ENCODE assay signal across 9 cellular contexts in genomic region chr9:38621434-38622082, GRCh38. TPM values are rescaled to one million over a fixed set of nuclear protein-coding genes. Genes with fewer than 3 reads are reported as not detected.
DNase-seq lines count a peak whose midpoint lies in the region; ATAC-seq and TF ChIP-seq lines count a peak whose summit lies in the region.
"Had no signal": no experiment of that assay in that cellular context is flagged by ENCODE, and none has a peak within 500 bp of the region (broad histone marks: within the 10 kb centered on the region; RNA-seq: fewer than 3 reads in every experiment).

No MANE protein-coding gene starts in this region.

- no peaks in the 10 kb centered on the region; the same call in 1 of the 2 replicates for H3K4me1 ChIP-seq in iPS DF 6.9 (ENCODE audit: control insufficient read depth, insufficient read depth, low read length)
- H3K4me1 ChIP-seq in spleen = peaks cover 21 to 40% (median 32%) of the 10 kb centered on the region in 6 donors

- TF ChIP-seq CTCF in spleen (IDR thresholded peaks at IDR 0.05 in 8 of 11, conservative IDR thresholded peaks at IDR 0.05 in 3 of 11) = no peak

- H3K27me3 ChIP-seq in iPS DF 6.9 (ENCODE audit: control insufficient read depth, insufficient read depth, low read length) = peaks cover 8% of the 10 kb centered on the region; the same call in 1 of the 2 replicates
- peaks cover 8 to 89% (median 56%) of the 10 kb centered on the region in 7 donors for H3K27me3 ChIP-seq in spleen (replicated peaks in 1 of 7)

- H3K36me3 ChIP-seq in iPS DF 6.9 (ENCODE audit: control insufficient read depth, insufficient read depth, low read length) (no peaks in the 10 kb centered on the region), spleen (no peaks in the 10 kb centered on the region)

- H3K27ac ChIP-seq in iPS DF 6.9 (ENCODE audit: low read length) (no peak overlapping the region), spleen (peak overlapping the region in 3 of 8 donors; percentile 36 to 45 (median 37))

- TF ChIP-seq POLR2A in spleen (IDR thresholded peaks at IDR 0.05) = no peak

- H3K9me3 ChIP-seq in iPS DF 6.9 (ENCODE audit: control insufficient read depth, insufficient read depth, low read length) (no peaks in the 10 kb centered on the region), spleen (peaks cover 0 to 31% (median 23%) of the 10 kb centered on the region in 8 donors)

- WGBS in iPS DF 6.9 (ENCODE audit: insufficient coverage, insufficient read length) = no CpG with 5 or more reads among the region's 50 CpGs
- WGBS in spleen, 5 donors = 1 to 3% (median 2%) methylated on average over 18 to 50 of the region's 50 CpGs

- peak; percentile 31 for ATAC-seq in GM21786 (IDR thresholded peaks at IDR 0.05; ENCODE audit: unreplicated experiment)

- H3K4me3 ChIP-seq in iPS DF 6.9 (ENCODE audit: low read length) (peak overlapping the region; percentile 75; the same call in 1 of the 2 replicates), spleen (peak overlapping the region; percentile 43 to 79 (median 55))

- peak; percentile 37 for DNase-seq in CD1c-positive myeloid dendritic cell (ENCODE audit: extremely low spot score)
- DNase-seq in NCI-H748 treated with DMSO at 0.1 percent for 48 hours (lab: John Stamatoyannopoulos, UW) = peak; percentile 13
- peak; percentile 54 for DNase-seq in activated naive CD4-positive, alpha-beta T cell treated with Interleukin-2 at 50 U/mL for 16 hours
- no peak for DNase-seq in iPS DF 6.9 (ENCODE audit: low read depth, low spot score)
- peak; percentile 86 for DNase-seq in spleen
- no peak for DNase-seq in hepatic stellate cell (ENCODE audit: low spot score)
- DNase-seq in GM19238 (ENCODE audit: insufficient read length, low spot score) = no peak

- intact Hi-C loops in spleen (cut with DNase I; ENCODE audit: low total_unique reads) = no loop called here

RNA-seq across cellular contexts. Expression of gene ANKRD18A, which starts 1.2 kb away (rescaled TPM):
- 1 to 10 TPM in 4 of 7 donors, under 1 TPM in 3; 0.27 to 3.4 (median 1.5) TPM for total RNA-seq in spleen
- under 1 TPM in 2 of 3 donors, not detected in 1; 0.02 to 0.03 TPM for polyA plus RNA-seq in spleen
- total RNA-seq: fibroblast of lung had no signal
- polyA plus RNA-seq: fibroblast of lung had no signal

Comparison
In these comparisons a context has a peak if more than half of its experiments do, and no peak if none do; other contexts are left out.
1. DNase-seq: peak in CD1c-positive myeloid dendritic cell (single experiment), NCI-H748 treated with DMSO at 0.1 percent for 48 hours (single experiment), activated naive CD4-positive, alpha-beta T cell treated with Interleukin-2 at 50 U/mL for 16 hours (single experiment) and spleen (single experiment); none in iPS DF 6.9 (single experiment), hepatic stellate cell (single experiment) and GM19238 (single experiment).